1 cellular context compared by ENCODE assay signal in the genomic region with DNA sequence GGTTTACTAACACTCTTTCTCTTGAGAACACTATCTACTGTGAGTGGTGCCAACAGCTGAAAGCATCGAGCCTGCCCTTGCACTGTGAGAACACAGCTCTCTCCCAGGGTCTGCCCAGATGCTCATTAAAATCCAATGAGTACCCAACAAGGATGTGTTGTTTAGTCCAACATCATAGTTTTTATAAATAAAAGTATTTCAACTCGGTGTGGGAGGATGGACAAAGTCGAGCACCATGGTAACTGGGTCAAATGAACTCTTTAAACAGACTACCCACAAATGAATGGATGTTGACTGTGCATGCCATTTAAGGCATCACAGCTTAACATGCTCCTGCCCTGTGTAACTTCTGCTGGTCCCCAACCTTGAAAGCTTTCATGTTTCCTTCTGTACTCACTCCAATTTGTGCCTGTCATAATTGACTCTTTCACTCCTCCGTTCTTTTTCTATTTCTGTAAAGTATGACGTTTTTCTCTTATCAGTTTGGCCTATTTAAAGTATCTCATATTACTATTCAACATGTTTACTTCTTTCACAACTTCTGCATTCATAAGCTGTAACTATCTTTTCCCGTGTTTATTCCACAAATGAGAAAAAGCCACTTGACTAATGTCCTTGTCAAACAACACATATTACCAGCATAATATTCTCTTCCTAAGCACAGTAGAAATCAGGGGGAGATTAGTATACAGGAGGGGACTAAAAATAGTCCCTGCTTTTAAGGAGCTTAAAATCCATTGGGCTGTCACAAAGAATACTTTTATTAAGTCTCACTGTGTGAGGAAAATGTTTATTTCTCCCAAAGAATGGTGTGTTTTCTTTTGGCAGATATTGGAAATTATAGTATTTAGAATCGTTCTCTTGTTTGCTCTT.
TF ChIP-seq lines count a peak whose summit lies in the region.

No MANE protein-coding gene starts in this region.

TF ChIP-seq in IMR-90, 13 proteins besides CTCF, POLR2A, EP300 and RAD21 (continued from another document):
- TF ChIP-seq, protein P1, sequence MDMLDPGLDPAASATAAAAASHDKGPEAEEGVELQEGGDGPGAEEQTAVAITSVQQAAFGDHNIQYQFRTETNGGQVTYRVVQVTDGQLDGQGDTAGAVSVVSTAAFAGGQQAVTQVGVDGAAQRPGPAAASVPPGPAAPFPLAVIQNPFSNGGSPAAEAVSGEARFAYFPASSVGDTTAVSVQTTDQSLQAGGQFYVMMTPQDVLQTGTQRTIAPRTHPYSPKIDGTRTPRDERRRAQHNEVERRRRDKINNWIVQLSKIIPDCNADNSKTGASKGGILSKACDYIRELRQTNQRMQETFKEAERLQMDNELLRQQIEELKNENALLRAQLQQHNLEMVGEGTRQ (IDR thresholded peaks at IDR 0.05; ENCODE audit: low read depth, low read length): no peak
- TF ChIP-seq SMC3 (IDR thresholded peaks at IDR 0.05; ENCODE audit: low read depth, low read length) (no peak), MXI1 (IDR thresholded peaks at IDR 0.05; ENCODE audit: borderline replicate concordance, low read depth, low read length) (no peak), FOS (IDR thresholded peaks at IDR 0.05; ENCODE audit: low read depth, low read length) (0 out of 2 replicates have a peak, but pooled peaks have one; percentile 6), MAFK (IDR thresholded peaks at IDR 0.05; ENCODE audit: low read depth, low read length) (no peak), NFE2L2 (IDR thresholded peaks at IDR 0.05; ENCODE audit: low read depth, low read length) (no peak), CHD1 (IDR thresholded peaks at IDR 0.05; ENCODE audit: low read depth, low read length) (no peak), RFX5 (IDR thresholded peaks at IDR 0.05; ENCODE audit: low read depth, low read length) (no peak), RCOR1 (IDR thresholded peaks at IDR 0.05; ENCODE audit: insufficient replicate concordance, low read length) (no peak)
TF ChIP-seq in IMR-90: peak in this region for 3.
